In the genomic region with DNA sequence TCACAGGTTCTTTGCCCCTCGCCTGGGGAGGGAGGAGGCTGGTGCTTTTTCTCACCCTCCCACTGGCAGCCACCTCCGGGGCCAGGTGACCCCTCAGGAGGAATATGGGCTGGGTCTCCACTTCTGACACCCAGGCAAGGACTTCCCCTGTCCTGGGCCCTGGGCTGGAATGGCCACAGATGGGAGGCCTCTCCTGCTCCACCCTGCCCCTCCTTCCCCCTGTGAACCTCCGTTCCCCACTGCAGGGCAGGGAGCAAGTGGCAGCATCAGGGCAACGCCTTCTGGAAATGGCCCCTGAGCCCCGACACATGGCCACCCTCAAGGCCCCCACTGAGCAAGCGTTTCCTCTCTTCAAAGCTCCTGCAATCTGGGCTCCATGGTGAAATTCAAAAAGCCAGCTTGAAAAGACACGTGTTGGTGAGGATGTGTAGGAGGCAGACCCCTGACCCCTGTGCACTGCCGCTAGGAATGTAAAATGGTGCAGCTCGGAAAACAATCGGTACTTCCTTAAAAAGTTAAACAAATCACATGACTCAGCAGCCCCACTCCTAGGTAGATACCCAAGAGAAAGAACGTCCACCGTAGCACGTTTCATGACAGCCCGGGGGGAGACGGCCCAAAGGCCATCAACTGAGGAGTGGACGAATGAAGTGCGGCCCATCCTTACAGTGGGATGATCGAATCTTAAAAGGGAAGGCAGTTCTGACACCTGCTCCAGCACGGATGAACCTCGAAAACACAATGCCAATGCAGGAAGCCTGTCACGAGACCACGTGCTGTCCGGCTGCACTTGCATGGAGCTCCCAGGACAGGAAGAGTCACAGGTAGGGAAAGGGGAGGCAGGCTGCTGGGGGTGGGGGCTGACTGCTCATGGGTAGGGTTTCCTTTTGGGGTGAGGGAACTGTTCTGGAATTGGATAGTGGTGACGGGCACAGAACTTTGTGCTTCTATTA, we compare ENCODE assay signal across 14 cellular contexts. TPM values are rescaled to one million over a fixed set of nuclear protein-coding genes. Genes with fewer than 3 reads are reported as not detected.
A peak's percentile ranks its signal among the peaks of the same experiment; 100 is the strongest.
DNase-seq lines count a peak whose midpoint lies in the region; ATAC-seq and TF ChIP-seq lines count a peak whose summit lies in the region.
"Had no signal": no experiment of that assay in that cellular context is flagged by ENCODE, and none has a peak within 500 bp of the region (broad histone marks: within the 10 kb centered on the region; RNA-seq: fewer than 3 reads in every experiment).

No MANE protein-coding gene starts in this region.

- DNase-seq in activated naive CD4-positive, alpha-beta T cell treated with anti-CD3 and anti-CD28 coated beads for 36 hours = no peak
- no peak for DNase-seq in activated naive CD4-positive, alpha-beta T cell treated with anti-CD3 and anti-CD28 coated beads, Interleukin-2, amount 50 U/mL, for 16 hours
- DNase-seq in heart right ventricle (peak in 1 of 2 donors; percentile 6), omental fat pad (ENCODE audit: low spot score) (no peak), activated gamma-delta T cell (lab: John Stamatoyannopoulos, UW) (no peak)
- DNase-seq in stimulated activated effector memory CD8-positive, alpha-beta T cell treated with anti-CD3 and anti-CD28 coated beads, Interleukin-12 subunit alpha, Interleukin-12 subunit beta, amount 100 ng/mL, for 72 hours (ENCODE audit: low spot score in 2 of 2) = no peak
- DNase-seq in activated CD8-positive, alpha-beta memory T cell treated with anti-CD3 and anti-CD28 coated beads for 24 hours = no peak
- DNase-seq: activated CD4-positive, alpha-beta T cell treated with anti-CD3 and anti-CD28 coated beads, Interleukin-2, amount 50 U/mL, for 4 hours; activated effector memory CD4-positive, alpha-beta T cell treated with anti-CD3 and anti-CD28 coated beads, Interleukin-2, amount 50 U/mL, for 16 hours; erythroblast; kidney glomerular epithelial cell; NCI-H1694 treated with DMSO at 0.1 percent for 48 hours; NCI-H510A treated with DMSO at 0.1 percent for 48 hours had no signal

- WGBS in heart right ventricle, 2 donors = 62 to 76% methylated on average over 24 of the region's 24 CpGs

- peak overlapping the region; percentile 65 for H3K27ac Mint-ChIP-seq in activated naive CD4-positive, alpha-beta T cell treated with anti-CD3 and anti-CD28 coated beads for 36 hours
- peak overlapping the region; percentile 74 for H3K27ac Mint-ChIP-seq in activated T-helper 17 cell treated with anti-CD3 and anti-CD28 coated beads, Interleukin-2, amount 50 U/mL, for 72 hours
- peak overlapping the region; percentile 79 for H3K27ac Mint-ChIP-seq in stimulated activated effector memory CD8-positive, alpha-beta T cell treated with anti-CD3 and anti-CD28 coated beads, Interleukin-12 subunit alpha, Interleukin-12 subunit beta, amount 100 ng/mL, for 72 hours

- H3K4me1 Mint-ChIP-seq in activated naive CD4-positive, alpha-beta T cell treated with anti-CD3 and anti-CD28 coated beads for 36 hours (ENCODE audit: low read depth) = no peaks in the 10 kb centered on the region
- peaks cover 6% of the 10 kb centered on the region for H3K4me1 Mint-ChIP-seq in activated T-helper 17 cell treated with anti-CD3 and anti-CD28 coated beads, Interleukin-2, amount 50 U/mL, for 72 hours
- H3K4me1 Mint-ChIP-seq in stimulated activated effector memory CD8-positive, alpha-beta T cell treated with anti-CD3 and anti-CD28 coated beads, Interleukin-12 subunit alpha, Interleukin-12 subunit beta, amount 100 ng/mL, for 72 hours = peaks cover 6% of the 10 kb centered on the region

- H3K9me3 Mint-ChIP-seq in activated naive CD4-positive, alpha-beta T cell treated with anti-CD3 and anti-CD28 coated beads for 36 hours = no peaks in the 10 kb centered on the region
- H3K9me3 Mint-ChIP-seq in activated T-helper 17 cell treated with anti-CD3 and anti-CD28 coated beads, Interleukin-2, amount 50 U/mL, for 72 hours = no peaks in the 10 kb centered on the region
- H3K9me3 Mint-ChIP-seq in stimulated activated effector memory CD8-positive, alpha-beta T cell treated with anti-CD3 and anti-CD28 coated beads, Interleukin-12 subunit alpha, Interleukin-12 subunit beta, amount 100 ng/mL, for 72 hours = no peaks in the 10 kb centered on the region

- H3K27ac ChIP-seq in heart right ventricle = peak overlapping the region in 6 of 10 donors; percentile 9 to 76 (median 54)

- H3K4me3 ChIP-seq in heart right ventricle = no peak overlapping the region

- H3K9me3 ChIP-seq in heart right ventricle = no peaks in the 10 kb centered on the region

- intact Hi-C loops in activated naive CD4-positive, alpha-beta T cell treated with anti-CD3 and anti-CD28 coated beads for 36 hours (cut with micrococcal nuclease) = loop anchor here (10.0 kb wide), 1 partner anchor 1601 kb away; the partner anchor contains the start of gene BRF1
- intact Hi-C loops in heart right ventricle (cut with DNase I) = loop anchor here in 1 of 10 donors (10.0 kb wide), 1 partner anchor 129 kb away; no protein-coding TSS in a partner anchor

- H3K36me3 ChIP-seq in heart right ventricle = peaks cover 0 to 99% (median 19%) of the 10 kb centered on the region in 9 donors

- no peaks in the 10 kb centered on the region for H3K27me3 ChIP-seq in heart right ventricle

- peaks cover 14 to 89% (median 48%) of the 10 kb centered on the region in 9 donors for H3K4me1 ChIP-seq in heart right ventricle

- ATAC-seq in activated T-helper 17 cell treated with anti-CD3 and anti-CD28 coated beads, Interleukin-2, amount 50 U/mL, for 72 hours (replicated peaks) = no peak
- ATAC-seq in heart right ventricle = no peak
- ATAC-seq in stimulated activated effector memory CD8-positive, alpha-beta T cell treated with anti-CD3 and anti-CD28 coated beads, Interleukin-12 subunit alpha, Interleukin-12 subunit beta, amount 100 ng/mL, for 72 hours = no peak
- no peak for ATAC-seq in omental fat pad (ENCODE audit: low FRiP score)

- H3K4me3 Mint-ChIP-seq in activated naive CD4-positive, alpha-beta T cell treated with anti-CD3 and anti-CD28 coated beads for 36 hours = no peak overlapping the region
- no peak overlapping the region for H3K4me3 Mint-ChIP-seq in activated T-helper 17 cell treated with anti-CD3 and anti-CD28 coated beads, Interleukin-2, amount 50 U/mL, for 72 hours
- no peak overlapping the region for H3K4me3 Mint-ChIP-seq in stimulated activated effector memory CD8-positive, alpha-beta T cell treated with anti-CD3 and anti-CD28 coated beads, Interleukin-12 subunit alpha, Interleukin-12 subunit beta, amount 100 ng/mL, for 72 hours

- H3K36me3 Mint-ChIP-seq in activated naive CD4-positive, alpha-beta T cell treated with anti-CD3 and anti-CD28 coated beads for 36 hours (ENCODE audit: low read depth) = peaks cover 17% of the 10 kb centered on the region
- peaks cover 50% of the 10 kb centered on the region for H3K36me3 Mint-ChIP-seq in activated T-helper 17 cell treated with anti-CD3 and anti-CD28 coated beads, Interleukin-2, amount 50 U/mL, for 72 hours (ENCODE audit: low read depth)
- H3K36me3 Mint-ChIP-seq in stimulated activated effector memory CD8-positive, alpha-beta T cell treated with anti-CD3 and anti-CD28 coated beads, Interleukin-12 subunit alpha, Interleukin-12 subunit beta, amount 100 ng/mL, for 72 hours = peaks cover 74% of the 10 kb centered on the region

- no peak for TF ChIP-seq CTCF in heart right ventricle (IDR thresholded peaks at IDR 0.05)
- TF ChIP-seq CTCF in omental fat pad (IDR thresholded peaks at IDR 0.05) = no peak

- no peaks in the 10 kb centered on the region for H3K27me3 Mint-ChIP-seq in activated naive CD4-positive, alpha-beta T cell treated with anti-CD3 and anti-CD28 coated beads for 36 hours (ENCODE audit: low read depth)
- no peaks in the 10 kb centered on the region for H3K27me3 Mint-ChIP-seq in activated T-helper 17 cell treated with anti-CD3 and anti-CD28 coated beads, Interleukin-2, amount 50 U/mL, for 72 hours

- CTCF ChIA-PET in activated naive CD4-positive, alpha-beta T cell treated with anti-CD3 and anti-CD28 coated beads for 36 hours (lab: Charles Lee) = no interaction called here

RNA-seq across cellular contexts. Expression of gene XRCC3, which starts 11.5 kb away (rescaled TPM):
- total RNA-seq in activated naive CD4-positive, alpha-beta T cell treated with anti-CD3 and anti-CD28 coated beads for 36 hours = 10 to 100 TPM; 49.0 to 50.4 TPM
- 10 to 100 TPM; 36.4 to 62.4 TPM for total RNA-seq in activated T-helper 17 cell treated with anti-CD3 and anti-CD28 coated beads, Interleukin-2, amount 50 U/mL, for 72 hours
- 1 to 10 TPM; 1.0 to 4.4 (median 3.0) TPM for total RNA-seq in heart right ventricle
- 1 to 10 TPM; 2.0 to 4.2 TPM for polyA plus RNA-seq in heart right ventricle
- total RNA-seq in omental fat pad = 1 to 10 TPM; 2.7 to 8.2 (median 4.0) TPM

RNA-seq across cellular contexts. Expression of gene ZFYVE21, which starts 11.9 kb away (rescaled TPM):
- total RNA-seq in activated naive CD4-positive, alpha-beta T cell treated with anti-CD3 and anti-CD28 coated beads for 36 hours = 10 to 100 TPM in 1 of 2 experiments, 1 to 10 TPM in 1; 9.1 to 10.4 TPM
- 10 to 100 TPM; 18.2 to 20.6 TPM for total RNA-seq in activated T-helper 17 cell treated with anti-CD3 and anti-CD28 coated beads, Interleukin-2, amount 50 U/mL, for 72 hours
- 10 to 100 TPM; 43.5 to 64.9 (median 54.5) TPM for total RNA-seq in heart right ventricle
- 10 to 100 TPM; 44.5 to 88.8 TPM for polyA plus RNA-seq in heart right ventricle
- 100 to 1,000 TPM in 2 of 4 donors, 10 to 100 TPM in 2; 66.1 to 145 (median 97.1) TPM for total RNA-seq in omental fat pad

Comparison
In these comparisons a context has a peak if more than half of its experiments do, and no peak if none do; other contexts are left out.
1. RNA of gene XRCC3, which starts 11.5 kb away (total RNA-seq): 36.4 to 62.4 TPM in activated T-helper 17 cell treated with anti-CD3 and anti-CD28 coated beads, Interleukin-2, amount 50 U/mL, for 72 hours and 49.0 to 50.4 TPM in activated naive CD4-positive, alpha-beta T cell treated with anti-CD3 and anti-CD28 coated beads for 36 hours; 2.7 to 8.2 TPM in omental fat pad and 1.0 to 4.4 TPM in heart right ventricle; every median in the first group is over 4 times any median in the second.
2. Peak in every context shown above with its lines, with median percentiles within 50 percentile points of each other: H3K27ac Mint-ChIP-seq.